In the genomic region with DNA sequence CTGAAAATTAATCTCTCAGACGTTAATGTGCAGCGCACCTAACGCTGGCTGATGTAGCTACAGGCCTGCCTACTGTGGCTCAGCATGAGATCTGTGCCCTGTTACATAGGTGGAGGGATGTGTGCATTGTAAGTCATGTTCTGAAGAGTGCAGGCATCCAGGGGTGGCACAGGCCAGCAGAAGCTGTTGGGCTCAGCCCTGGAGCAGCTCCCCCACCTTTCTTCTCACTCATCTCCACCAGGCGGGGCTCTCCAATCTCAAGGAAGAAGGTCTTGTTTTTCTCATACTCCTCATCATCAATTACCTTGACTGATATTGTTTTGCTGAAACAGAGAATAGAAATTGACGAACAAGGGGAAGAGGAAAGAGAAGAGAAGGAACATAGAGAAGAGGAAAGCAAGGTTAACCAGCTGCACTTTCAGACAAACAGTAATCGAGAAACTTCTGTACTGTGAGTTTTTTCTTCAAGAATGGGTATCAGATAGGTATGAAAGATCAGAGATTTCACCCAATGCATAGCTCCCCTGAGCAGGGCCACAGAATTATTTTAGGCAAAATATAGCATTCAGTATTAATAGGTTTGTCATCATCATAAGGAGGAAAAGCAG, we compare ENCODE assay signal across 1 cellular context.
TF ChIP-seq lines count a peak whose summit lies in the region.

No MANE protein-coding gene starts in this region.

TF ChIP-seq in A549, 52 proteins besides CTCF, POLR2A, EP300 and RAD21 (continued from another document):
- TF ChIP-seq, protein P1, sequence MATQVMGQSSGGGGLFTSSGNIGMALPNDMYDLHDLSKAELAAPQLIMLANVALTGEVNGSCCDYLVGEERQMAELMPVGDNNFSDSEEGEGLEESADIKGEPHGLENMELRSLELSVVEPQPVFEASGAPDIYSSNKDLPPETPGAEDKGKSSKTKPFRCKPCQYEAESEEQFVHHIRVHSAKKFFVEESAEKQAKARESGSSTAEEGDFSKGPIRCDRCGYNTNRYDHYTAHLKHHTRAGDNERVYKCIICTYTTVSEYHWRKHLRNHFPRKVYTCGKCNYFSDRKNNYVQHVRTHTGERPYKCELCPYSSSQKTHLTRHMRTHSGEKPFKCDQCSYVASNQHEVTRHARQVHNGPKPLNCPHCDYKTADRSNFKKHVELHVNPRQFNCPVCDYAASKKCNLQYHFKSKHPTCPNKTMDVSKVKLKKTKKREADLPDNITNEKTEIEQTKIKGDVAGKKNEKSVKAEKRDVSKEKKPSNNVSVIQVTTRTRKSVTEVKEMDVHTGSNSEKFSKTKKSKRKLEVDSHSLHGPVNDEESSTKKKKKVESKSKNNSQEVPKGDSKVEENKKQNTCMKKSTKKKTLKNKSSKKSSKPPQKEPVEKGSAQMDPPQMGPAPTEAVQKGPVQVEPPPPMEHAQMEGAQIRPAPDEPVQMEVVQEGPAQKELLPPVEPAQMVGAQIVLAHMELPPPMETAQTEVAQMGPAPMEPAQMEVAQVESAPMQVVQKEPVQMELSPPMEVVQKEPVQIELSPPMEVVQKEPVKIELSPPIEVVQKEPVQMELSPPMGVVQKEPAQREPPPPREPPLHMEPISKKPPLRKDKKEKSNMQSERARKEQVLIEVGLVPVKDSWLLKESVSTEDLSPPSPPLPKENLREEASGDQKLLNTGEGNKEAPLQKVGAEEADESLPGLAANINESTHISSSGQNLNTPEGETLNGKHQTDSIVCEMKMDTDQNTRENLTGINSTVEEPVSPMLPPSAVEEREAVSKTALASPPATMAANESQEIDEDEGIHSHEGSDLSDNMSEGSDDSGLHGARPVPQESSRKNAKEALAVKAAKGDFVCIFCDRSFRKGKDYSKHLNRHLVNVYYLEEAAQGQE (IDR thresholded peaks at IDR 0.05): no peak
- no peak for TF ChIP-seq RARB (CRISPR knock-in tag; IDR thresholded peaks at IDR 0.05)
- TF ChIP-seq MAFK (IDR thresholded peaks at IDR 0.05; ENCODE audit: partially characterized antibody): no peak
- TF ChIP-seq NFE2L2 (conservative IDR thresholded peaks at IDR 0.05; ENCODE audit: low read length): no peak
- no peak for TF ChIP-seq ESRRA (IDR thresholded peaks at IDR 0.05; ENCODE audit: borderline replicate concordance, low read length)
- TF ChIP-seq HOXA7 (CRISPR knock-in tag; IDR thresholded peaks at IDR 0.05): no peak
- TF ChIP-seq RCOR1 (IDR thresholded peaks at IDR 0.05; ENCODE audit: low read depth, low read length): no peak
- no peak for TF ChIP-seq PHF8 (IDR thresholded peaks at IDR 0.05; ENCODE audit: borderline replicate concordance, low read depth)
- TF ChIP-seq SREBF2 (IDR thresholded peaks at IDR 0.05): no peak
- TF ChIP-seq KDM1A (IDR thresholded peaks at IDR 0.05; ENCODE audit: low read depth): no peak
- TF ChIP-seq TP53 (CRISPR knock-in tag; IDR thresholded peaks at IDR 0.05): no peak
- no peak for TF ChIP-seq POLR2AphosphoS2 (conservative IDR thresholded peaks at IDR 0.05; ENCODE audit: low read length)
